26 cellular contexts compared by ENCODE assay signal in the genomic region with DNA sequence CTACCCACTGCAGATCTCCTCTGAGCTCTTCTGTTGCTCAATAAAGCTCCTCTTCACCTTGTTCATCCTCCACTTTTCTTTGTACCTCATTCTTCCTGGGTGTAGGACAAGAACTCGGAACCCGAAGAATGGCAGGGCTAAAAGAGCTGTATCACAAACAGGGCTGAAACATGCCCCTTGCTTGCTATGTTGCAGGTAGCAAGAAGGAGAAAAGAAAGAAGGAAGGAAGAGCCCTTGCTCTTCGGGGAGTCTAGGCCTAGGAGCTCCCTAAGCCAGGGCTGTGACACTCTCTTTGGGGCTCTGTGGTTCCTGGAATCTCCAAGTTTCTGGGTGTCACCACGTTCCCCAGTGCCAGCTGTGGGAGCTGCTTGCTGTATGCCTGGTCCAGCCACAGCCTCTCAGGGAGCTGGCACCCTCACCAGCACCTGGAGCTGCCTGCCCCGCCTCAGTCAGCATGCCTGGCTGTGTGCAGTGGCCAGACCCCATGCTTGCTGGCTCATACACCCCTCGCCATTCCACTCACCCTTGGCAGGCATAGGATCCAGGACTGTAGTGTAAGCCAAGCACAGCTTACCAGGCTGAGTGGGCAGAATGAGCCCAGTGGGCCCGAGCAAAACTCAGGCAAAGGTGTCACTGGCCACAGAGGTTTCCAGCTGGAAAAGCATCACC.
"Had no signal": no experiment of that assay in that cellular context is flagged by ENCODE, and none has a peak within 500 bp of the region (broad histone marks: within the 10 kb centered on the region; RNA-seq: fewer than 3 reads in every experiment).

No MANE protein-coding gene starts in this region.

- H3K9me3 ChIP-seq: breast epithelium, lower lobe of right lung, neutrophil, suprapubic skin had no signal

- H3K27ac Mint-ChIP-seq: activated CD4-positive, alpha-beta memory T cell treated with anti-CD3 and anti-CD28 coated beads for 36 hours; activated CD4-positive, alpha-beta T cell treated with anti-CD3 and anti-CD28 coated beads, Interleukin-2, amount 10 ng/mL, durations not matched to agents 24 days and 14 days; activated T-helper 1 cell treated with anti-CD3 and anti-CD28 coated beads, Interleukin-12 subunit alpha, Interleukin-12 subunit beta, Interleukin-2, Interleukin-4 antibody, amounts not matched to agents 30 ng/mL and 10 ng/mL and 1 ng/mL, durations not matched to agents 14 hours and 24 hours and 36 hours; nephron; T-helper 17 cell had no signal

- H3K9me3 Mint-ChIP-seq: activated CD4-positive, alpha-beta memory T cell treated with anti-CD3 and anti-CD28 coated beads for 36 hours; activated CD4-positive, alpha-beta T cell treated with anti-CD3 and anti-CD28 coated beads, Interleukin-2, amount 10 ng/mL, durations not matched to agents 24 days and 14 days; activated T-helper 1 cell treated with anti-CD3 and anti-CD28 coated beads, Interleukin-12 subunit alpha, Interleukin-12 subunit beta, Interleukin-2, Interleukin-4 antibody, amounts not matched to agents 30 ng/mL and 10 ng/mL and 1 ng/mL, durations not matched to agents 14 hours and 24 hours and 36 hours; nephron had no signal

- H3K27ac ChIP-seq: breast epithelium, epithelial cell of prostate, hepatocyte, lower lobe of right lung, neutrophil, skin epidermis, suprapubic skin, tibial nerve, WERI-Rb-1 had no signal

- H3K4me3 Mint-ChIP-seq: activated CD4-positive, alpha-beta memory T cell treated with anti-CD3 and anti-CD28 coated beads for 36 hours; activated CD4-positive, alpha-beta T cell treated with anti-CD3 and anti-CD28 coated beads, Interleukin-2, amount 10 ng/mL, durations not matched to agents 24 days and 14 days; activated T-helper 1 cell treated with anti-CD3 and anti-CD28 coated beads, Interleukin-12 subunit alpha, Interleukin-12 subunit beta, Interleukin-2, Interleukin-4 antibody, amounts not matched to agents 30 ng/mL and 10 ng/mL and 1 ng/mL, durations not matched to agents 14 hours and 24 hours and 36 hours; nephron; T-helper 17 cell had no signal

- H3K27me3 ChIP-seq: breast epithelium, hepatocyte, neutrophil, suprapubic skin, tibial nerve had no signal

- H3K4me1 ChIP-seq: breast epithelium, lower lobe of right lung, suprapubic skin, tibial nerve had no signal

- H3K36me3 Mint-ChIP-seq: activated CD4-positive, alpha-beta memory T cell treated with anti-CD3 and anti-CD28 coated beads for 36 hours had no signal

- H3K4me3 ChIP-seq: breast epithelium, hepatocyte, lower lobe of right lung, skin epidermis, suprapubic skin, tibial nerve had no signal

- ATAC-seq: sciatic nerve, SK-N-SH treated with all-trans-retinoic acid at 6 μM for 48 hours, T-helper 17 cell had no signal

- H3K4me1 Mint-ChIP-seq: activated CD4-positive, alpha-beta T cell treated with anti-CD3 and anti-CD28 coated beads, Interleukin-2, amount 10 ng/mL, durations not matched to agents 24 days and 14 days; nephron; T-helper 17 cell had no signal

- DNase-seq: activated CD4-positive, alpha-beta memory T cell treated with anti-CD3 and anti-CD28 coated beads for 36 hours; activated CD4-positive, alpha-beta T cell treated with anti-CD3 and anti-CD28 coated beads, Interleukin-2, amount 10 ng/mL, durations not matched to agents 24 days and 14 days; activated CD4-positive, CD25-positive, alpha-beta regulatory T cell treated with anti-CD3 and anti-CD28 coated beads, Interleukin-2, amount 50 U/mL, for 72 hours; activated CD8-positive, alpha-beta memory T cell treated with anti-CD3 and anti-CD28 coated beads, Interleukin-2, amount 50 U/mL, for 4 hours; activated naive CD4-positive, alpha-beta T cell treated with anti-CD3 and anti-CD28 coated beads, Interleukin-2, amount 50 U/mL, for 16 hours; activated T-cell treated with anti-CD3 and anti-CD28 coated beads, Interleukin-2, amount 50 U/mL, for 1 hour; amygdala; effector CD8-positive, alpha-beta T cell; lower lobe of right lung; mesendoderm; stimulated activated CD4-positive, alpha-beta T cell treated with anti-CD3 and anti-CD28 coated beads, Interleukin-12 subunit alpha, Interleukin-12 subunit beta, amount 100 ng/mL, for 4 hours; stimulated activated CD4-positive, alpha-beta T cell treated with anti-CD3 and anti-CD28 coated beads, Interleukin-4, amount 100 ng/mL, for 1 hour; T-helper 17 cell; T1000; WERI-Rb-1 had no signal

- H3K36me3 ChIP-seq: breast epithelium, lower lobe of right lung, neutrophil, suprapubic skin, tibial nerve, WERI-Rb-1 had no signal
